ENCODE assay signal across 22 cellular contexts in the genomic region with DNA sequence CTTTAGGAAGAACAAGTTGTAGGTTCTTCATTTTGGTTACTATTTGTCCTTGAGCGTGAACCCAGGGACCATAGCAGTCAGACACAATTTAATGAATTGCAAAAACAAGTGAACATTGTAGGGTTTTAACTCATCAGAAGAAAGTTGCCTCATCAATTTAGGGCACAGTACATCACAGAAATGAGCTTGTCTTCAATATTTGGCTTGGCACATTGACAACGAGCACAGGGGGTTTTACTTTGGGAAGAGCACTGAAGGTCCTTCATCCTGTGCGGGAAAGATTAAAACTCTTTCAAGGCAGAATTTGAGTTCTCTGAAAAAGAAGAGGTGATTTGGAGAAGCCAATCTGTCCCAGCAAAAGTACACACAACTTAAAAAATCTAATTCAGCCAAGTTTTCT.
DNase-seq lines count a peak whose midpoint lies in the region; ATAC-seq, FAIRE-seq and TF ChIP-seq lines count a peak whose summit lies in the region.
"Had no signal": no experiment of that assay in that cellular context is flagged by ENCODE, and none has a peak within 500 bp of the region (broad histone marks: within the 10 kb centered on the region; RNA-seq: fewer than 3 reads in every experiment).

No MANE protein-coding gene starts in this region.

- ATAC-seq in RWPE2 (ENCODE audit: low read depth) (no peak), psoas muscle (no peak)
- ATAC-seq: Panc1 had no signal

- peak overlapping the region; percentile 66 for H3K4me2 ChIP-seq in mammary epithelial cell (ENCODE audit: insufficient read depth, low read depth, low read length)
- H3K4me2 ChIP-seq: KMS-11 had no signal

- H3K27me3 ChIP-seq in RWPE2 (ENCODE audit: insufficient read depth, poor library complexity, severe bottlenecking) (no peaks in the 10 kb centered on the region), mammary epithelial cell (ENCODE audit: insufficient read depth, low read length) (no peaks in the 10 kb centered on the region), psoas muscle (ENCODE audit: insufficient read depth in 3 of 3, low read length in 2 of 3) (no peaks in the 10 kb centered on the region)

- peak overlapping the region; percentile 23 for H3K9ac ChIP-seq in mammary epithelial cell (ENCODE audit: insufficient read depth, low read length)
- H3K9ac ChIP-seq: KMS-11 had no signal

- H4K20me1 ChIP-seq in mammary epithelial cell (ENCODE audit: insufficient read depth, low read length), result no peaks in the 10 kb centered on the region

- H3K9me3 ChIP-seq in RWPE2 (ENCODE audit: severe bottlenecking) (no peaks in the 10 kb centered on the region), mammary epithelial cell (replicated peaks; ENCODE audit: insufficient read depth, low read length) (no peaks in the 10 kb centered on the region), psoas muscle (no peaks in the 10 kb centered on the region)

- H3K4me1 ChIP-seq in RWPE2 (ENCODE audit: insufficient read depth, poor library complexity, severe bottlenecking) (peaks cover 7% of the 10 kb centered on the region), mammary epithelial cell (ENCODE audit: insufficient read depth, low read length) (peaks cover 50% of the 10 kb centered on the region), psoas muscle (no peaks in the 10 kb centered on the region)

- no peak for FAIRE-seq in urothelium cell line (lab: Jason Lieb, UNC)
- FAIRE-seq: A204.1, D721Med, GM18507, HTR-8/SVneo had no signal

- CTCF ChIA-PET in mammary epithelial cell (lab: Charles Lee; ENCODE audit: low non-redundant PET), result no interaction called here

- WGBS in mammary epithelial cell (ENCODE audit: low coverage, missing lambda C conversion rate), result 4% methylated on average over 3 of the region's 3 CpGs
- 76 to 85% (median 79%) methylated on average over 3 of the region's 3 CpGs for WGBS in psoas muscle, 3 donors

- TF ChIP-seq CTCF in RWPE2 (IDR thresholded peaks at IDR 0.05; ENCODE audit: poor library complexity, severe bottlenecking) (no peak), mammary epithelial cell (conservative IDR thresholded peaks at IDR 0.05 in 1 of 2, IDR thresholded peaks at IDR 0.05 in 1 of 2; ENCODE audit: extremely low read depth in 1 of 2, insufficient read depth in 1 of 2, low read depth in 1 of 2, low read length in 2 of 2) (no peak), foreskin fibroblast (IDR thresholded peaks at IDR 0.05; ENCODE audit: low read depth, low read length) (no peak), psoas muscle (IDR thresholded peaks at IDR 0.05) (no peak)

- no peak overlapping the region for H3K4me3 ChIP-seq in RWPE2 (ENCODE audit: severe bottlenecking)
- no peak overlapping the region for H3K4me3 ChIP-seq in mammary epithelial cell (replicated peaks in 1 of 3; ENCODE audit: insufficient read depth in 1 of 3, low read depth in 2 of 3, low read length in 3 of 3)
- H3K4me3 ChIP-seq in foreskin fibroblast (ENCODE audit: low read depth in 1 of 2, low read length in 2 of 2), result no peak overlapping the region
- H3K4me3 ChIP-seq in psoas muscle, result no peak overlapping the region
- H3K4me3 ChIP-seq: SK-N-MC had no signal

- no TSS peak for BruUV-seq in mammary epithelial cell (replicated peaks; lab: Mats Ljungman, UMichigan)

- no peaks in the 10 kb centered on the region for H3K79me2 ChIP-seq in mammary epithelial cell (ENCODE audit: insufficient read depth, low read length)

- DNase-seq in RWPE2 (ENCODE audit: low spot score) (no peak), mammary epithelial cell (peak; percentile 63), foreskin fibroblast (peak; percentile 26 to 62), urothelium cell line (ENCODE audit: low spot score) (peak; percentile 23), germinal center (ENCODE audit: low spot score) (no peak), psoas muscle (no peak), cerebellar cortex (ENCODE audit: low spot score) (no peak)
- DNase-seq: DMS53, GDM1, GOT3, HCEC 1CT, NCI-H1694, NCI-H2081 treated with DMSO at 0.1 percent for 48 hours, NCI-H524 treated with DMSO at 0.1 percent for 48 hours, NCI-H82 had no signal

- peak overlapping the region; percentile 38 for H3K27ac ChIP-seq in RWPE2 (ENCODE audit: poor library complexity, severe bottlenecking)
- peak overlapping the region; percentile 90 for H3K27ac ChIP-seq in mammary epithelial cell (ENCODE audit: insufficient read depth, low read depth, low read length)
- no peak overlapping the region for H3K27ac ChIP-seq in psoas muscle
- H3K27ac ChIP-seq: KMS-11, SK-N-MC had no signal

- dilution Hi-C loops in mammary epithelial cell (cut with HindIII; ENCODE audit: low sequenced_read_pairs), result no loop called here

- in situ Hi-C loops in mammary epithelial cell (cut with MboI; ENCODE audit: low sequenced_read_pairs in 2 of 2), result no loop called here

- H3K36me3 ChIP-seq in RWPE2 (ENCODE audit: low read depth), result no peaks in the 10 kb centered on the region
- no peaks in the 10 kb centered on the region for H3K36me3 ChIP-seq in mammary epithelial cell (ENCODE audit: insufficient read depth, low read length)
- no peaks in the 10 kb centered on the region for H3K36me3 ChIP-seq in psoas muscle (ENCODE audit: insufficient read depth in 1 of 2, low read depth in 1 of 2)

- H2AFZ ChIP-seq in mammary epithelial cell (ENCODE audit: low read depth, low read length), result peak overlapping the region; percentile 49

- intact Hi-C loops in mammary epithelial cell (cut with micrococcal nuclease) (no loop called here), psoas muscle (cut with DNase I) (no loop called here)

Comparison
In these comparisons a context has a peak if more than half of its experiments do, and no peak if none do; other contexts are left out.
1. DNase-seq: peak in mammary epithelial cell (single experiment), foreskin fibroblast (2 of 2) and urothelium cell line (single experiment); none in RWPE2 (single experiment), germinal center (single experiment), psoas muscle (0 of 2) and cerebellar cortex (single experiment).